In the genomic region with DNA sequence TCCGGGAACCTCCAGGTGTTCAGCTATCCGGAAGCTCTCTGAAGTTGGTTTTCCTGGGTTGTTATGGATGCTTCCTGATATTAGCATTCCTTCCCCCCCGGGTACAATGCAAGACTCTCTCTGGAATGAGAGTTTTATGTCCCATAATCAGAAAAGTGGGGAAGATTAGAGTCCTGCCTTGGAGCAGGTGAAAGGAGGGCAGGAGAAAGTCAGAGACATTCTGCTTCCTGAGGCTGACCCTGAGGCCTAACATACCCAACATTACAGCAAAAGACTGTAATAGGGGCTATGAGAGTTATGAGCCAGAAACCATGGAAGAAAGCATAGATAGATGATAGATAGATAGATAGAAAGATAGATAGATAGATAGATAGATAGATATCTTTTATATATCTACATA, we compare ENCODE assay signal across 1 cellular context.
TF ChIP-seq lines count a peak whose summit lies in the region.

No MANE protein-coding gene starts in this region.

TF ChIP-seq in K562, 482 proteins besides CTCF, POLR2A, EP300 and RAD21:
- peak; percentile 80 for TF ChIP-seq DACH1 (IDR thresholded peaks at IDR 0.05; ENCODE audit: partially characterized antibody)
- no peak for TF ChIP-seq CBX2 (IDR thresholded peaks at IDR 0.05; ENCODE audit: insufficient read depth, low read length, poor library complexity, severe bottlenecking)
